In genomic region chr20:4014031-4014474, GRCh38 we compare ENCODE assay signal across 8 cellular contexts. TPM values are rescaled to one million over a fixed set of nuclear protein-coding genes. Genes with fewer than 3 reads are reported as not detected.
DNase-seq lines count a peak whose midpoint lies in the region; TF ChIP-seq lines count a peak whose summit lies in the region.

No MANE protein-coding gene starts in this region.

- H3K4me1 ChIP-seq in tibial nerve: peaks cover 0 to 28% (median 14%) of the 10 kb centered on the region in 4 donors

- H3K27ac ChIP-seq in dorsolateral prefrontal cortex (peak overlapping the region in 52 of 59 donors; percentile 13 to 96 (median 77)), tibial nerve (peak overlapping the region in 2 of 4 donors; percentile 94 to 96)

- WGBS in tibial nerve, 2 donors: 25 to 31% methylated on average over 6 of the region's 6 CpGs

- peak in 54 of 56 donors; percentile 25 to 66 (median 52) for TF ChIP-seq CTCF in dorsolateral prefrontal cortex (IDR thresholded peaks at IDR 0.05 in 54 of 56, conservative IDR thresholded peaks at IDR 0.05 in 2 of 56; ENCODE audit: low read depth in 1 of 56, partially characterized antibody in 56 of 56)
- TF ChIP-seq CTCF in tibial nerve (IDR thresholded peaks at IDR 0.05): peak; percentile 25 to 60 (median 40)

- H3K4me3 ChIP-seq in dorsolateral prefrontal cortex (peak overlapping the region in 58 of 59 donors; percentile 6 to 93 (median 84)), tibial nerve (peak overlapping the region in 2 of 4 donors; percentile 92)

- DNase-seq in stimulated activated naive CD4-positive, alpha-beta T cell (lab: John Stamatoyannopoulos, UW): peak in 4 of 6 experiments; percentile 8 to 42 (median 30)
- no peak for DNase-seq in stimulated activated naive CD4-positive, alpha-beta T cell treated with Interleukin-2 at 50 U/mL for 16 hours (lab: John Stamatoyannopoulos, UW)
- DNase-seq in MV-4-11 (lab: John Stamatoyannopoulos, UW) (peak; percentile 85), SIG-M5 (lab: John Stamatoyannopoulos, UW) (peak; percentile 48), dorsolateral prefrontal cortex (peak in 3 of 10 donors; percentile 19 to 65 (median 48)), medulla oblongata (ENCODE audit: extremely low spot score) (peak; percentile 82), tibial nerve (ENCODE audit: low spot score in 2 of 2) (peak in 1 of 2 donors; percentile 41), epidermal melanocyte (ENCODE audit: insufficient read length, low spot score) (no peak)

- H3K36me3 ChIP-seq in tibial nerve: peaks cover 0 to 11% (median 0%) of the 10 kb centered on the region in 3 donors

- H3K27me3 ChIP-seq in dorsolateral prefrontal cortex (no peaks in the 10 kb centered on the region), tibial nerve (no peaks in the 10 kb centered on the region)

- peak in 1 of 2 donors; percentile 41 for TF ChIP-seq EP300 in tibial nerve (IDR thresholded peaks at IDR 0.05)

- intact Hi-C loops in dorsolateral prefrontal cortex (cut with DNase I): loop anchor here (2.0 to 10.0 kb wide), 2 partner anchors 89 to 125 kb away; partner anchors contain the start of gene PANK2 (in 1 of the 2)

- TF ChIP-seq POLR2A in tibial nerve (IDR thresholded peaks at IDR 0.05): no peak

- H3K9me3 ChIP-seq in tibial nerve: no peaks in the 10 kb centered on the region

RNA-seq across cellular contexts. Expression of gene RNF24, which starts 1.3 kb away (rescaled TPM):
- total RNA-seq in dorsolateral prefrontal cortex (10 to 100 TPM; 25.7 to 63.7 (median 39.6) TPM), tibial nerve (10 to 100 TPM; 17.0 to 25.5 (median 19.6) TPM)

Comparison
In these comparisons a context has a peak if more than half of its experiments do, and no peak if none do; other contexts are left out.
1. DNase-seq: peak in stimulated activated naive CD4-positive, alpha-beta T cell (4 of 6), MV-4-11 (single experiment), SIG-M5 (single experiment) and medulla oblongata (single experiment); none in stimulated activated naive CD4-positive, alpha-beta T cell treated with Interleukin-2 at 50 U/mL for 16 hours (single experiment) and epidermal melanocyte (single experiment).